Comparison of ENCODE assay signal across 15 cellular contexts in the genomic region with DNA sequence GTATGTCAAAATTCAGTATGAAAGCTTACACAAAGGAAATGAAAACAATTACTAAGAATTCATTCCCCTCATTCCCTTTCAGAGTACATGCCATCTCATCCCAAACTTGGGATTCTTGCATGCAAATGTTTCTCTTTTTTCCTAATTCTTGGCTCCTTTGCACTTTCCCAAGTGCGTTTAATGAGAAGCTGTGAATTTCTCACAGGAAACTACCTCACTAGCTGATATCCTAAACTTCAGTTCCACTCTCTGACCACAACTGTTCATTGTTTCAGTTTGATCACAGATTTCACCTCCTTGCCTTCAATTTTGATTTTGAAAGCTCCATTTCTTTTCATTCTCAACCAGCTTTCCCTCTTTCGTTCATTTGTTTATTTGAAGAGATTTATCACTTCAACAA. TPM values are rescaled to one million over a fixed set of nuclear protein-coding genes. Genes with fewer than 3 reads are reported as not detected.
DNase-seq lines count a peak whose midpoint lies in the region; ATAC-seq and TF ChIP-seq lines count a peak whose summit lies in the region.
"Had no signal": no experiment of that assay in that cellular context is flagged by ENCODE, and none has a peak within 500 bp of the region (broad histone marks: within the 10 kb centered on the region; RNA-seq: fewer than 3 reads in every experiment).

No MANE protein-coding gene starts in this region.

- TF ChIP-seq CTCF in Loucy (conservative IDR thresholded peaks at IDR 0.05; ENCODE audit: low read length): no peak

- H3K79me2 ChIP-seq in Loucy (ENCODE audit: insufficient read depth, low read length): no peaks in the 10 kb centered on the region

- no peaks in the 10 kb centered on the region for H3F3A ChIP-seq in Loucy (ENCODE audit: low read depth)

- H3K9ac ChIP-seq in Loucy (ENCODE audit: low read depth, low read length, poor library complexity, severe bottlenecking): no peak overlapping the region

- DNase-seq in GM03348 (ENCODE audit: low spot score): no peak
- DNase-seq in left lobe of liver (ENCODE audit: low spot score): no peak
- DNase-seq in left cardiac atrium: no peak
- DNase-seq: dermis blood vessel endothelial cell, HCEC 1CT, mammary epithelial cell, MG63, NCI-H2227 treated with DMSO at 0.1 percent for 48 hours, substantia nigra had no signal

- H3K4me2 ChIP-seq in Loucy (ENCODE audit: low read depth, low read length, poor library complexity, severe bottlenecking): peak overlapping the region; percentile 32

- peaks cover 26% of the 10 kb centered on the region for H3K4me1 ChIP-seq in Loucy (ENCODE audit: insufficient read depth, low read length, poor library complexity, severe bottlenecking)

- H3K4me3 ChIP-seq in Loucy (ENCODE audit: low read length, poor library complexity, severe bottlenecking): no peak overlapping the region
- H3K4me3 ChIP-seq: MG63 had no signal

- ATAC-seq in GM18505 (IDR thresholded peaks at IDR 0.05; ENCODE audit: unreplicated experiment) (peak; percentile 49), GM21381 (IDR thresholded peaks at IDR 0.05; ENCODE audit: unreplicated experiment) (peak; percentile 66), HG02973 (IDR thresholded peaks at IDR 0.05; ENCODE audit: unreplicated experiment) (peak; percentile 70), left lobe of liver (no peak), left cardiac atrium (no peak)
- ATAC-seq in activated CD4-positive, CD25-positive, alpha-beta regulatory T cell treated with anti-CD3 and anti-CD28 coated beads, Interleukin-2, amount 50 U/mL, for 24 hours: no peak
- ATAC-seq: SK-N-SH treated with all-trans-retinoic acid at 6 μM for 48 hours had no signal

- intact Hi-C loops in left cardiac atrium (cut with DNase I): loop anchor here in 1 of 2 donors (10.0 kb wide), 1 partner anchor 882 kb away; no protein-coding TSS in a partner anchor

- 0 out of 2 replicates have a peak, but pooled peaks cover 3% of the 10 kb centered on the region for H3K9me2 ChIP-seq in Loucy (replicated peaks; ENCODE audit: low read depth, low read length)

- no peak for TF ChIP-seq POLR2A in GM18505 (IDR thresholded peaks at IDR 0.05; ENCODE audit: borderline replicate concordance, extremely low read depth, insufficient read depth, insufficient read length)

- H2AFZ ChIP-seq in Loucy (ENCODE audit: low read length): peak overlapping the region; percentile 69

- H4K20me1 ChIP-seq in Loucy (ENCODE audit: insufficient read depth, low read length, poor library complexity, severe bottlenecking): no peaks in the 10 kb centered on the region

- no peaks in the 10 kb centered on the region for H3K9me3 ChIP-seq in Loucy (ENCODE audit: insufficient read depth, low read depth, low read length)
- H3K9me3 ChIP-seq: MG63 had no signal

- H3K27me3 ChIP-seq in Loucy (ENCODE audit: insufficient read depth, low read length, poor library complexity, severe bottlenecking): no peaks in the 10 kb centered on the region
- H3K27me3 ChIP-seq: MG63 had no signal

- H3K36me3 ChIP-seq in Loucy (ENCODE audit: insufficient read depth, low read length): no peaks in the 10 kb centered on the region
- H3K36me3 ChIP-seq: MG63 had no signal

RNA-seq across cellular contexts. Expression of a gene that starts 5.9 kb away (rescaled TPM):
- total RNA-seq in left lobe of liver: 8.6 TPM
- 10 to 100 TPM; 28.1 TPM for total RNA-seq in left cardiac atrium

Comparison
In these comparisons a context has a peak if more than half of its experiments do, and no peak if none do; other contexts are left out.
1. ATAC-seq: peak in GM18505 (single experiment), GM21381 (single experiment) and HG02973 (single experiment); none in left lobe of liver (single experiment), activated CD4-positive, CD25-positive, alpha-beta regulatory T cell treated with anti-CD3 and anti-CD28 coated beads, Interleukin-2, amount 50 U/mL, for 24 hours (0 of 2) and left cardiac atrium (0 of 2).